7 cellular contexts compared by ENCODE assay signal in the genomic region with DNA sequence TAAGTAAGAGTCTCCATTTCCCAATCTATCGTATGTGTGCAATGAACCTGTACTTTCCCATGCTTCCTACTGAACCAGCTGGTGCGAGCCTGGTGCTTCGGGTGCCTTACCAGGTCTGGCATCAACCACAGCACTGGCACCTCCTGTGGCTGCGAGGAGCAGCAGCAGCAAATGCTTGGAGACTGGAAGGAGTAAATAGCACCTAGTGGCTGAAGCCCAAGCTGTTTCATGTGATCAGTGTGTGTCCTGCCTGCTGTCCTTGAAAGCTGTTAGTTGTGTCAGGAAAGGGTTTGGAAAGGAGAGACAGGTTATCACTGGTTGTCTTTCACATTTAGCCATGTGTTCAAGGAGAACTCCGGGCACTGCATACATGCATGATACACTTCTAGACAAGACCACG. TPM values are rescaled to one million over a fixed set of nuclear protein-coding genes. Genes with fewer than 3 reads are reported as not detected.
DNase-seq lines count a peak whose midpoint lies in the region; ATAC-seq and TF ChIP-seq lines count a peak whose summit lies in the region.

No MANE protein-coding gene starts in this region.

- H3K27ac ChIP-seq in psoas muscle: no peak overlapping the region

- no peaks in the 10 kb centered on the region for H3K9me3 ChIP-seq in psoas muscle

- TF ChIP-seq CTCF in epithelial cell of proximal tubule (conservative IDR thresholded peaks at IDR 0.05; ENCODE audit: low read depth, low read length) (peak; percentile 68), psoas muscle (IDR thresholded peaks at IDR 0.05) (peak; percentile 43)

- intact Hi-C loops in psoas muscle (cut with DNase I): no loop called here

- peak; percentile 68 for DNase-seq in H4 (ENCODE audit: low spot score)
- peak; percentile 27 for DNase-seq in NCI-H510A treated with DMSO at 0.1 percent for 48 hours (lab: John Stamatoyannopoulos, UW)
- DNase-seq in epithelial cell of proximal tubule (ENCODE audit: low read depth): peak; percentile 48
- DNase-seq in psoas muscle: peak; percentile 27 to 73
- DNase-seq in activated gamma-delta T cell treated with Interleukin-2 at 50 U/mL for 16 hours: no peak
- DNase-seq in activated T-cell treated with anti-CD3 and anti-CD28 coated beads, Interleukin-2, amount 50 U/mL, for 48 hours: no peak

- WGBS in psoas muscle, 3 donors: 26 to 38% (median 28%) methylated on average over 6 of the region's 6 CpGs

- no peaks in the 10 kb centered on the region for H3K27me3 ChIP-seq in psoas muscle (ENCODE audit: insufficient read depth in 3 of 3, low read length in 2 of 3)

- H3K4me1 ChIP-seq in psoas muscle: peaks cover 4% of the 10 kb centered on the region

- ATAC-seq in psoas muscle (peak; percentile 91 to 99 (median 98)), HG02938 (IDR thresholded peaks at IDR 0.05; ENCODE audit: unreplicated experiment) (no peak)

- H3K36me3 ChIP-seq in psoas muscle (ENCODE audit: insufficient read depth in 1 of 2, low read depth in 1 of 2): no peaks in the 10 kb centered on the region

- no peak overlapping the region for H3K4me3 ChIP-seq in epithelial cell of proximal tubule (ENCODE audit: low read depth, low read length)
- no peak overlapping the region for H3K4me3 ChIP-seq in psoas muscle

RNA-seq across cellular contexts. Expression of gene PCOLCE2, which starts 31.8 kb away (rescaled TPM):
- 30.5 and 35.8 TPM in 2 replicates for total RNA-seq in H4 (2014; rRNA removed; shearing (Covaris generic))
- total RNA-seq in epithelial cell of proximal tubule (4.5 and 7.7 TPM in 2 replicates), psoas muscle (1 to 10 TPM; 1.5 to 8.9 (median 4.0) TPM)
- polyA plus RNA-seq in psoas muscle: 1 to 10 TPM; 1.4 to 5.1 (median 3.6) TPM

Comparison
In these comparisons a context has a peak if more than half of its experiments do, and no peak if none do; other contexts are left out.
1. DNase-seq: peak in H4 (single experiment), NCI-H510A treated with DMSO at 0.1 percent for 48 hours (single experiment), epithelial cell of proximal tubule (single experiment) and psoas muscle (2 of 2); none in activated gamma-delta T cell treated with Interleukin-2 at 50 U/mL for 16 hours (single experiment) and activated T-cell treated with anti-CD3 and anti-CD28 coated beads, Interleukin-2, amount 50 U/mL, for 48 hours (0 of 2).